9 cellular contexts compared by ENCODE assay signal in genomic region chr19:47243776-47244547, GRCh38. TPM values are rescaled to one million over a fixed set of nuclear protein-coding genes. Genes with fewer than 3 reads are reported as not detected.
DNase-seq lines count a peak whose midpoint lies in the region; FAIRE-seq and TF ChIP-seq lines count a peak whose summit lies in the region.
"Had no signal": no experiment of that assay in that cellular context is flagged by ENCODE, and none has a peak within 500 bp of the region (broad histone marks: within the 10 kb centered on the region; RNA-seq: fewer than 3 reads in every experiment).

No MANE protein-coding gene starts in this region.

- H3K27me3 ChIP-seq in endodermal cell (ENCODE audit: control insufficient read depth, insufficient read depth, low read length, poor library complexity, severe bottlenecking), result peaks cover 37% of the 10 kb centered on the region

- no peaks in the 10 kb centered on the region for H3K36me3 ChIP-seq in endodermal cell (ENCODE audit: control insufficient read depth, insufficient read depth, low read length)

- H3K27ac ChIP-seq in endodermal cell (ENCODE audit: low read depth, low read length), result peak overlapping the region; percentile 80

- H3K9me3 Mint-ChIP-seq in CD14-positive monocyte (peaks cover 0 to 15% (median 5%) of the 10 kb centered on the region in 7 donors), endodermal cell (no peaks in the 10 kb centered on the region), mesothelial cell of epicardium (no peaks in the 10 kb centered on the region)

- peak overlapping the region; percentile 70 for H3K9ac ChIP-seq in endodermal cell (ENCODE audit: extremely low read depth, low read length, poor library complexity, severe bottlenecking)

- peaks cover 6% of the 10 kb centered on the region for H3K4me1 ChIP-seq in endodermal cell (ENCODE audit: control insufficient read depth, insufficient read depth, low read length)

- no peaks in the 10 kb centered on the region for H3K9me3 ChIP-seq in endodermal cell (ENCODE audit: control insufficient read depth, low read length)

- H3K4me3 Mint-ChIP-seq in CD14-positive monocyte, result peak overlapping the region; percentile 71 to 92
- H3K4me3 Mint-ChIP-seq in endodermal cell, result peak overlapping the region; percentile 44
- peak overlapping the region; percentile 48 for H3K4me3 Mint-ChIP-seq in mesothelial cell of epicardium

- peak; percentile 18 for FAIRE-seq in GM19239 (lab: Jason Lieb, UNC)
- FAIRE-seq: colon had no signal

- TF ChIP-seq CTCF in CD14-positive monocyte (IDR thresholded peaks at IDR 0.05) (peak; percentile 98), endodermal cell (conservative IDR thresholded peaks at IDR 0.05) (peak; percentile 100), mesothelial cell of epicardium (IDR thresholded peaks at IDR 0.05; ENCODE audit: unreplicated experiment) (peak; percentile 99)

- intact Hi-C loops in CD14-positive monocyte (cut with micrococcal nuclease), result loop anchor here (1.0 to 2.0 kb wide), 3 partner anchors 14 to 93 kb away; no protein-coding TSS in a partner anchor

- WGBS in endodermal cell (ENCODE audit: insufficient coverage in 1 of 2, insufficient read length in 1 of 2), 2 experiments, result 2 to 3% methylated on average over 22 to 46 of the region's 46 CpGs

- H3K27me3 Mint-ChIP-seq in CD14-positive monocyte (ENCODE audit: low read depth in 3 of 3) (peaks cover 12 to 29% (median 28%) of the 10 kb centered on the region in 3 donors), endodermal cell (ENCODE audit: insufficient read depth) (peaks cover 27% of the 10 kb centered on the region), mesothelial cell of epicardium (ENCODE audit: low read depth) (peaks cover 3% of the 10 kb centered on the region)

- peak overlapping the region; percentile 78 for H3K4me3 ChIP-seq in endodermal cell (ENCODE audit: low read length)

- H3K4me1 Mint-ChIP-seq in CD14-positive monocyte (peaks cover 30% of the 10 kb centered on the region), endodermal cell (peaks cover 3% of the 10 kb centered on the region), mesothelial cell of epicardium (peaks cover 17% of the 10 kb centered on the region)

- H3K36me3 Mint-ChIP-seq in CD14-positive monocyte (peaks cover 2 to 6% of the 10 kb centered on the region in 2 donors), endodermal cell (ENCODE audit: low read depth) (no peaks in the 10 kb centered on the region), mesothelial cell of epicardium (no peaks in the 10 kb centered on the region)

- H3K27ac Mint-ChIP-seq in CD14-positive monocyte (peak overlapping the region in 5 of 7 donors; percentile 79 to 94 (median 91)), endodermal cell (peak overlapping the region; percentile 85), mesothelial cell of epicardium (peak overlapping the region; percentile 93)

- DNase-seq in CD14-positive monocyte (ENCODE audit: low spot score) (peak; percentile 92), GM19239 (ENCODE audit: insufficient read length, low spot score) (peak; percentile 92), HK-2 (ENCODE audit: unreplicated experiment) (peak; percentile 96), NOMO-1 treated with DMSO at 0.1 percent for 48 hours (lab: John Stamatoyannopoulos, UW; ENCODE audit: unreplicated experiment) (peak; percentile 94), endodermal cell (peak; percentile 99), mesothelial cell of epicardium (ENCODE audit: low spot score in 2 of 2, unreplicated experiment in 2 of 2) (peak; percentile 86 to 97)
- DNase-seq in activated CD8-positive, alpha-beta memory T cell treated with anti-CD3 and anti-CD28 coated beads for 48 hours (ENCODE audit: low read depth in 2 of 3, low spot score in 2 of 3), result peak; percentile 83 to 92 (median 91)
- DNase-seq in stimulated activated CD8-positive, alpha-beta memory T cell treated with anti-CD3 and anti-CD28 coated beads, Interleukin-15, amount 100 ng/mL, for 4 hours (ENCODE audit: low read depth in 2 of 2), result peak; percentile 79 to 86

RNA-seq across cellular contexts. Expression of gene CCDC9, which starts 12.4 kb away (rescaled TPM):
- 1 to 10 TPM; 6.3 to 7.6 TPM for polyA plus RNA-seq in CD14-positive monocyte
- 10 to 100 TPM; 33.8 to 46.2 TPM for total RNA-seq in endodermal cell
- polyA plus RNA-seq in endodermal cell (2013, experiment 1 of 2), result 25.5 TPM
- 23.5 TPM for polyA plus RNA-seq in endodermal cell (2013, experiment 2 of 2)
- 45.6 to 49.2 TPM (median 46.8 TPM) in 3 replicates for total RNA-seq in mesothelial cell of epicardium

RNA-seq across cellular contexts. Expression of gene BBC3, which starts 13.0 kb away (rescaled TPM):
- 1 to 10 TPM; 2.5 to 4.8 TPM for polyA plus RNA-seq in CD14-positive monocyte
- total RNA-seq in endodermal cell (10 to 100 TPM in 1 of 2 donors, 1 to 10 TPM in 1; 8.8 to 13.4 TPM), mesothelial cell of epicardium (19.1 to 19.6 TPM (median 19.5 TPM) in 3 replicates)
- 25.1 TPM for polyA plus RNA-seq in endodermal cell (2013, experiment 1 of 2)
- polyA plus RNA-seq in endodermal cell (2013, experiment 2 of 2), result 23.6 TPM

RNA-seq across cellular contexts. Expression of gene INAFM1, which starts 30.7 kb away (rescaled TPM):
- polyA plus RNA-seq in CD14-positive monocyte, result 1 to 10 TPM; 6.5 to 7.3 TPM
- 10 to 100 TPM in 1 of 2 donors, 1 to 10 TPM in 1; 8.7 to 11.5 TPM for total RNA-seq in endodermal cell
- polyA plus RNA-seq in endodermal cell (2013, experiment 1 of 2), result 14.7 TPM
- polyA plus RNA-seq in endodermal cell (2013, experiment 2 of 2), result 15.5 TPM
- 24.4 to 25.1 TPM (median 24.6 TPM) in 3 replicates for total RNA-seq in mesothelial cell of epicardium

Comparison
In these comparisons a context has a peak if more than half of its experiments do, and no peak if none do; other contexts are left out.
1. Peak in every context shown above with its lines: DNase-seq, H3K4me3 ChIP-seq and H3K27ac ChIP-seq.